Comparison of ENCODE assay signal across 10 cellular contexts in the genomic region with DNA sequence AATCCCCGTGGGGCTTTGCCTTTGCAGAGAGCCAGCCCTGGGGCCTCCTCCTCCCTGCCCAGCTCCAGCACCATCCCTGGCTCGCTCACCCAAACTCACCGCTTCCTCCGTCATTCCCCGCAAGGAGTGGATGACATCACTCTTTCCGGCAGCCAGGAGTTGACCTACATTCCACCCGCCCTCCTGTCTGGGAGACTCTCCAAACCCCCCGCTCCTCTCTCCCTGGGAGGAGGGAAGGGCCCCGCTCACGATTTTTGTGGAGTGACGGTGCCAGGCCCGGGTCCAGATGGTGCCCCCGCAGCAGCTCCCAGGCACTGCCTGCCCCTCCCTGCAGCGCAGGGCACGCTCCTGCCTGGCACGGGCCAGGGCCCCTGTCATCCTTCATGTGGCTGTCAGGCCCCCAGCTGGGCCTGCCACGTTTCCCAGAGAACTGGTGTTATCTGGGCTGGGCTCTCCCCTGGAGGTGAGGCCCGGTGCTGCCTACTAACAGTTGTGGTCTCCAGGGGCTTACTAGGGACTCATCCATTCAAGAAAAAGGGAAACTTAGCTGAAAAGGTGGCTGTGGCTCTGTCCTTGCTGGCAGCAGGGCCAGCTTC. TPM values are rescaled to one million over a fixed set of nuclear protein-coding genes. Genes with fewer than 3 reads are reported as not detected.
DNase-seq lines count a peak whose midpoint lies in the region; ATAC-seq and TF ChIP-seq lines count a peak whose summit lies in the region.
"Had no signal": no experiment of that assay in that cellular context is flagged by ENCODE, and none has a peak within 500 bp of the region (broad histone marks: within the 10 kb centered on the region; RNA-seq: fewer than 3 reads in every experiment).

No MANE protein-coding gene starts in this region.

- no peak overlapping the region for H3K27ac Mint-ChIP-seq in GM23338
- H3K27ac Mint-ChIP-seq in stimulated activated memory B cell treated with anti-CD40 and anti-IgM and Interleukin-4, amounts not matched to agents 10 μg/mL and 1 μg/mL and 100 μg/mL, for 72 hours, result no peak overlapping the region
- H3K27ac Mint-ChIP-seq in stimulated activated naive CD8-positive, alpha-beta T cell treated with anti-CD3 and anti-CD28 coated beads, Interleukin-15, amount 100 ng/mL, for 72 hours, result no peak overlapping the region
- H3K27ac Mint-ChIP-seq: memory B cell had no signal

- TF ChIP-seq CTCF in GM23338 (conservative IDR thresholded peaks at IDR 0.05; ENCODE audit: low read depth in 2 of 2), result no peak
- peak; percentile 35 for TF ChIP-seq CTCF in fibroblast of the aortic adventitia (IDR thresholded peaks at IDR 0.05; ENCODE audit: insufficient read depth, low read length)

- H3K9ac ChIP-seq in NT2/D1 (ENCODE audit: insufficient read length, low read depth), result peak overlapping the region; percentile 42
- H3K9ac ChIP-seq: KMS-11 had no signal

- no peaks in the 10 kb centered on the region for H4K20me1 ChIP-seq in GM23338 (replicated peaks; ENCODE audit: insufficient read depth)

- H3K9me2 ChIP-seq in GM23338 (ENCODE audit: insufficient read depth), result no peaks in the 10 kb centered on the region

- H3K9me3 ChIP-seq in NT2/D1 (ENCODE audit: insufficient read depth, low read length), result no peaks in the 10 kb centered on the region

- H3K4me3 Mint-ChIP-seq in GM23338, result no peak overlapping the region
- H3K4me3 Mint-ChIP-seq in stimulated activated memory B cell treated with anti-CD40 and anti-IgM and Interleukin-4, amounts not matched to agents 10 μg/mL and 1 μg/mL and 100 μg/mL, for 72 hours, result no peak overlapping the region
- no peak overlapping the region for H3K4me3 Mint-ChIP-seq in stimulated activated naive CD8-positive, alpha-beta T cell treated with anti-CD3 and anti-CD28 coated beads, Interleukin-15, amount 100 ng/mL, for 72 hours
- H3K4me3 Mint-ChIP-seq: memory B cell had no signal

- H3K4me3 ChIP-seq in GM23338 (no peak overlapping the region), NT2/D1 (ENCODE audit: insufficient read length, low read depth) (peak overlapping the region; percentile 16), fibroblast of the aortic adventitia (ENCODE audit: low read depth, low read length) (no peak overlapping the region)

- peaks cover 7% of the 10 kb centered on the region for H3K27me3 Mint-ChIP-seq in GM23338 (ENCODE audit: insufficient read depth, low read depth, poor library complexity)
- H3K27me3 Mint-ChIP-seq in stimulated activated memory B cell treated with anti-CD40 and anti-IgM and Interleukin-4, amounts not matched to agents 10 μg/mL and 1 μg/mL and 100 μg/mL, for 72 hours, result peaks cover 27% of the 10 kb centered on the region
- no peaks in the 10 kb centered on the region for H3K27me3 Mint-ChIP-seq in stimulated activated naive CD8-positive, alpha-beta T cell treated with anti-CD3 and anti-CD28 coated beads, Interleukin-15, amount 100 ng/mL, for 72 hours

- H3K79me2 ChIP-seq in GM23338 (replicated peaks; ENCODE audit: insufficient read depth), result no peaks in the 10 kb centered on the region

- no peak overlapping the region for H3K27ac ChIP-seq in GM23338 (ENCODE audit: low read depth)
- H3K27ac ChIP-seq: KMS-11 had no signal

- no peaks in the 10 kb centered on the region for H3K9me3 Mint-ChIP-seq in GM23338
- H3K9me3 Mint-ChIP-seq in stimulated activated memory B cell treated with anti-CD40 and anti-IgM and Interleukin-4, amounts not matched to agents 10 μg/mL and 1 μg/mL and 100 μg/mL, for 72 hours, result no peaks in the 10 kb centered on the region
- no peaks in the 10 kb centered on the region for H3K9me3 Mint-ChIP-seq in stimulated activated naive CD8-positive, alpha-beta T cell treated with anti-CD3 and anti-CD28 coated beads, Interleukin-15, amount 100 ng/mL, for 72 hours
- H3K9me3 Mint-ChIP-seq: memory B cell had no signal

- H3K36me3 Mint-ChIP-seq in GM23338 (ENCODE audit: low read depth), result no peaks in the 10 kb centered on the region
- no peaks in the 10 kb centered on the region for H3K36me3 Mint-ChIP-seq in stimulated activated memory B cell treated with anti-CD40 and anti-IgM and Interleukin-4, amounts not matched to agents 10 μg/mL and 1 μg/mL and 100 μg/mL, for 72 hours
- H3K36me3 Mint-ChIP-seq: memory B cell had no signal

- H2AFZ ChIP-seq in GM23338, result 0 out of 2 replicates have a peak overlapping the region, but pooled peaks have one; percentile 52

- peak; percentile 92 for ATAC-seq in GM23338
- no peak for ATAC-seq in stimulated activated memory B cell treated with anti-CD40 and anti-IgM and Interleukin-4, amounts not matched to agents 10 μg/mL and 1 μg/mL and 100 μg/mL, for 72 hours
- ATAC-seq in stimulated activated naive CD8-positive, alpha-beta T cell treated with anti-CD3 and anti-CD28 coated beads, Interleukin-15, amount 100 ng/mL, for 72 hours, result no peak

- DNase-seq in GM23338 (ENCODE audit: low spot score) (peak; percentile 85), NT2/D1 (ENCODE audit: low read depth, low spot score) (peak; percentile 54), fibroblast of the aortic adventitia (ENCODE audit: low read depth) (peak; percentile 89), nucleus accumbens (lab: John Stamatoyannopoulos, UW) (peak in 50 of 56 donors; percentile 13 to 91 (median 72)), HuH-7 (ENCODE audit: low spot score) (no peak), SKM-1 treated with dmso at 0.1 percent for 144 hours (lab: John Stamatoyannopoulos, UW; ENCODE audit: unreplicated experiment) (no peak)
- no peak for DNase-seq in stimulated activated naive CD8-positive, alpha-beta T cell treated with anti-CD3 and anti-CD28 coated beads, Interleukin-15, amount 100 ng/mL, for 72 hours

- peaks cover 11% of the 10 kb centered on the region for H3K4me1 Mint-ChIP-seq in GM23338
- no peaks in the 10 kb centered on the region for H3K4me1 Mint-ChIP-seq in stimulated activated memory B cell treated with anti-CD40 and anti-IgM and Interleukin-4, amounts not matched to agents 10 μg/mL and 1 μg/mL and 100 μg/mL, for 72 hours
- H3K4me1 Mint-ChIP-seq in stimulated activated naive CD8-positive, alpha-beta T cell treated with anti-CD3 and anti-CD28 coated beads, Interleukin-15, amount 100 ng/mL, for 72 hours, result no peaks in the 10 kb centered on the region
- H3K4me1 Mint-ChIP-seq: memory B cell had no signal

- H3K4me2 ChIP-seq in GM23338, result peak overlapping the region; percentile 67; the same call in 1 of the 2 replicates
- H3K4me2 ChIP-seq: KMS-11 had no signal

- no peaks in the 10 kb centered on the region for H3F3A ChIP-seq in GM23338 (replicated peaks; ENCODE audit: low read depth)

- H3K4me1 ChIP-seq in GM23338 (ENCODE audit: insufficient read depth) (peaks cover 5% of the 10 kb centered on the region; the same call in 1 of the 2 replicates), NT2/D1 (ENCODE audit: insufficient read depth, insufficient read length) (peaks cover 16% of the 10 kb centered on the region)

- H3K27me3 ChIP-seq in GM23338 (ENCODE audit: insufficient read depth) (no peaks in the 10 kb centered on the region), NT2/D1 (ENCODE audit: insufficient read depth, insufficient read length) (no peaks in the 10 kb centered on the region)

- H3K36me3 ChIP-seq in GM23338 (ENCODE audit: insufficient read depth) (no peaks in the 10 kb centered on the region), NT2/D1 (ENCODE audit: insufficient read depth, insufficient read length, low read length) (no peaks in the 10 kb centered on the region)

TF ChIP-seq in GM23338, 12 proteins besides CTCF, POLR2A, EP300 and RAD21:
- no peak for TF ChIP-seq EZH2 (IDR thresholded peaks at IDR 0.05; ENCODE audit: low read depth, unreplicated experiment)
- TF ChIP-seq CREB1 (CRISPR knock-in tag; IDR thresholded peaks at IDR 0.05; ENCODE audit: low read depth), result peak; percentile 63

RNA-seq across cellular contexts. Expression of a gene that starts 52.3 kb away (rescaled TPM):
- 0.39 and 1.7 TPM in 2 replicates for total RNA-seq in GM23338 (2014; rRNA removed; shearing (Covaris generic))
- polyA plus RNA-seq in GM23338 (2016; fragmentation: Nextera tagmentation; extraction: Ambion mirVana), result 0.42 and 0.99 TPM in 2 replicates
- 1.1 and 2.4 TPM in 2 replicates for total RNA-seq in fibroblast of the aortic adventitia (ENCODE audit: low replicate concordance)

Comparison
In these comparisons a context has a peak if more than half of its experiments do, and no peak if none do; other contexts are left out.
1. DNase-seq: peak in GM23338 (single experiment), NT2/D1 (single experiment), fibroblast of the aortic adventitia (single experiment) and nucleus accumbens (50 of 56); none in HuH-7 (single experiment), stimulated activated naive CD8-positive, alpha-beta T cell treated with anti-CD3 and anti-CD28 coated beads, Interleukin-15, amount 100 ng/mL, for 72 hours (0 of 2) and SKM-1 treated with dmso at 0.1 percent for 144 hours (single experiment).